ENCODE assay signal across 13 cellular contexts in genomic region chr11:114149689-114150407, GRCh38.
A peak's percentile ranks its signal among the peaks of the same experiment; 100 is the strongest.
DNase-seq lines count a peak whose midpoint lies in the region; FAIRE-seq and TF ChIP-seq lines count a peak whose summit lies in the region.
"Had no signal": no experiment of that assay in that cellular context is flagged by ENCODE, and none has a peak within 500 bp of the region (broad histone marks: within the 10 kb centered on the region; RNA-seq: fewer than 3 reads in every experiment).

No MANE protein-coding gene starts in this region.

- FAIRE-seq in GM12892 (lab: Jason Lieb, UNC) (peak; percentile 17), frontal cortex (lab: Jason Lieb, UNC) (no peak)

- H3K4me1 ChIP-seq in stomach = peaks cover 60 to 99% (median 88%) of the 10 kb centered on the region in 4 donors

- no peaks in the 10 kb centered on the region for H3K9me3 ChIP-seq in stomach

- H3K36me3 ChIP-seq in stomach = peaks cover 0 to 6% (median 2%) of the 10 kb centered on the region in 4 donors

- intact Hi-C loops in stomach (cut with DNase I; ENCODE audit: low total_unique reads) = no loop called here

- 88 to 94% (median 91%) methylated on average over 3 of the region's 3 CpGs for WGBS in stomach, 5 donors

- no peak overlapping the region for H3K4me3 ChIP-seq in stomach

- DNase-seq in GM12892 (ENCODE audit: insufficient read length) = no peak
- DNase-seq in amniotic epithelial cell (ENCODE audit: low read depth) = peak; percentile 55
- peak; percentile 65 for DNase-seq in kidney tubule cell (ENCODE audit: low spot score)
- no peak for DNase-seq in stomach
- no peak for DNase-seq in frontal cortex (ENCODE audit: low spot score in 2 of 2)
- no peak for DNase-seq in NCI-H2227 treated with DMSO at 0.1 percent for 48 hours (lab: John Stamatoyannopoulos, UW)
- no peak for DNase-seq in substantia nigra (lab: John Stamatoyannopoulos, UW)
- DNase-seq in SK-N-DZ (ENCODE audit: low spot score) = no peak
- DNase-seq: activated B cell treated with CpG ODN at 0.5 μM for 24 hours; activated naive CD8-positive, alpha-beta T cell treated with anti-CD3 and anti-CD28 coated beads, Interleukin-2, amount 10 ng/mL, durations not matched to agents 7 days and 5 days; H9; NK-92 treated with Interleukin-12 subunit alpha and Interleukin-12 subunit beta, amount 100 ng/mL, for 24 hours; stimulated activated CD4-positive, alpha-beta T cell treated with anti-CD3 and anti-CD28 coated beads, Interleukin-1b, Interleukin-23, amount 100 ng/mL, for 48 hours had no signal

- no peak for TF ChIP-seq EP300 in stomach (IDR thresholded peaks at IDR 0.05)

- no peak for TF ChIP-seq POLR2A in GM12892 (IDR thresholded peaks at IDR 0.05; ENCODE audit: low read depth, low read length)
- no peak for TF ChIP-seq POLR2A in stomach (IDR thresholded peaks at IDR 0.05)

- no peak for TF ChIP-seq CTCF in stomach (IDR thresholded peaks at IDR 0.05)

- no peaks in the 10 kb centered on the region for H3K27me3 ChIP-seq in stomach

- H3K27ac ChIP-seq in stomach = peak overlapping the region; percentile 17 to 99 (median 95)
- no peak overlapping the region for H3K27ac ChIP-seq in substantia nigra (ENCODE audit: low read depth, low read length, poor library complexity, severe bottlenecking)

Comparison
In these comparisons a context has a peak if more than half of its experiments do, and no peak if none do; other contexts are left out.
1. DNase-seq: peak in amniotic epithelial cell (single experiment) and kidney tubule cell (single experiment); none in GM12892 (single experiment), stomach (single experiment), frontal cortex (0 of 2), NCI-H2227 treated with DMSO at 0.1 percent for 48 hours (single experiment), substantia nigra (0 of 49) and SK-N-DZ (single experiment).